Comparison of ENCODE assay signal across 22 cellular contexts in the genomic region with DNA sequence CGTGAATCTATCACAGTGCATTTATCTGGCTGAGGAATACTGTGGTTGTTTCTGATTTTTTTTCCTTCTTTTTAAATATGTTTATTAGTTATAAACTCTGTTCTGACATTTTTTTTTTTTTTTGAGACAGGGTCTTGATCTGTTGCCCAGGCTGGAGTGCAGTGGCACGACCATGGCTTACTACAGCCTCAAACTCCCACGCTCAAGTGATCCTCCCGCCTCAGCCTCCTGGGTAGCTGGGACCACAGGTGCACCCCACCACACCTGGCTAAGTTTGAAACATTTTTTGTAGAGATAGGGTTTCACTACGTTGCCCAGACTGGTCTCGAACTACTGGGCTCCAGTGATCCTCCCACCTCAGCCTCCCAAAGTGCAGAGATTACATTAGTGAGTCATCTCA. TPM values are rescaled to one million over a fixed set of nuclear protein-coding genes. Genes with fewer than 3 reads are reported as not detected.
DNase-seq lines count a peak whose midpoint lies in the region; ATAC-seq, FAIRE-seq and TF ChIP-seq lines count a peak whose summit lies in the region.
"Had no signal": no experiment of that assay in that cellular context is flagged by ENCODE, and none has a peak within 500 bp of the region (broad histone marks: within the 10 kb centered on the region; RNA-seq: fewer than 3 reads in every experiment).

No MANE protein-coding gene starts in this region.

- H3K4me1 ChIP-seq in heart right ventricle: peaks cover 0 to under 1% (median 0%) of the 10 kb centered on the region in 9 donors
- peaks cover 4 to 16% of the 10 kb centered on the region in 2 experiments for H3K4me1 ChIP-seq in K562 (replicated peaks in 1 of 2; ENCODE audit: control insufficient read depth in 2 of 2, insufficient read depth in 2 of 2, low read length in 2 of 2)
- H3K4me1 ChIP-seq: Caco-2 had no signal

- TF ChIP-seq CTCF in heart right ventricle (IDR thresholded peaks at IDR 0.05) (no peak), K562 (IDR thresholded peaks at IDR 0.05 in 2 of 3, conservative IDR thresholded peaks at IDR 0.05 in 1 of 3; ENCODE audit: insufficient read depth in 2 of 3, low read depth in 1 of 3, low read length in 3 of 3) (no peak)

- no TSS peak for BruUV-seq in K562 (replicated peaks; lab: Mats Ljungman, UMichigan)

- TF ChIP-seq POLR2A in K562 (conservative IDR thresholded peaks at IDR 0.05): no peak

- CTCF ChIA-PET in K562 (lab: Yijun Ruan, JAX; ENCODE audit: low intra/inter-chr PET ratio): no interaction called here

- ATAC-seq in Right ventricle myocardium superior (ENCODE audit: poor library complexity) (no peak), heart right ventricle (no peak), K562 (no peak)
- no peak for ATAC-seq in stimulated activated naive B cell treated with anti-CD40 and anti-IgM and Interleukin-4, amounts not matched to agents 10 μg/mL and 1 μg/mL and 100 μg/mL, for 72 hours (replicated peaks)
- ATAC-seq: A549; CD8-positive, alpha-beta T cell had no signal

- H3K9me3 Mint-ChIP-seq in stimulated activated naive B cell treated with anti-CD40 and anti-IgM and Interleukin-4, amounts not matched to agents 10 μg/mL and 1 μg/mL and 100 μg/mL, for 72 hours: no peaks in the 10 kb centered on the region
- H3K9me3 Mint-ChIP-seq: CD4-positive, alpha-beta T cell; CD8-positive, alpha-beta T cell had no signal

- H3K36me3 ChIP-seq in heart right ventricle: peaks cover 0 to 82% (median 25%) of the 10 kb centered on the region in 9 donors
- H3K36me3 ChIP-seq in K562 (ENCODE audit: control insufficient read depth, insufficient read depth, low read length): peaks cover 21% of the 10 kb centered on the region

- no peaks in the 10 kb centered on the region for H3K27me3 ChIP-seq in heart right ventricle
- no peaks in the 10 kb centered on the region for H3K27me3 ChIP-seq in K562 (ENCODE audit: control insufficient read depth in 2 of 2, insufficient read depth in 2 of 2, low read length in 2 of 2)
- H3K27me3 ChIP-seq: BLaER1 treated with 17β-estradiol and CSF1 and Interleukin-3, amounts not matched to agents 10 nM and 100 nM had no signal

- peaks cover 32 to 57% of the 10 kb centered on the region in 2 donors for H3K36me3 Mint-ChIP-seq in stimulated activated naive B cell treated with anti-CD40 and anti-IgM and Interleukin-4, amounts not matched to agents 10 μg/mL and 1 μg/mL and 100 μg/mL, for 72 hours

- H3K4me3 ChIP-seq in heart right ventricle (no peak overlapping the region), K562 (no peak overlapping the region)
- H3K4me3 ChIP-seq: A549; BLaER1 treated with 17β-estradiol and CSF1 and Interleukin-3, amounts not matched to agents 10 nM and 100 nM had no signal

- peaks cover 6 to 7% of the 10 kb centered on the region in 2 donors for H3K4me1 Mint-ChIP-seq in stimulated activated naive B cell treated with anti-CD40 and anti-IgM and Interleukin-4, amounts not matched to agents 10 μg/mL and 1 μg/mL and 100 μg/mL, for 72 hours
- H3K4me1 Mint-ChIP-seq: B cell had no signal

- H3K9ac ChIP-seq in K562 (ENCODE audit: insufficient read depth in 1 of 2, low read depth in 2 of 2, low read length in 2 of 2): no peak overlapping the region
- H3K9ac ChIP-seq: BLaER1 treated with 17β-estradiol and CSF1 and Interleukin-3, amounts not matched to agents 10 nM and 100 nM had no signal

- no peak overlapping the region for H2AFZ ChIP-seq in K562 (ENCODE audit: low read depth, low read length)

- no peaks in the 10 kb centered on the region for H4K20me1 ChIP-seq in K562 (replicated peaks; ENCODE audit: control insufficient read depth, insufficient read depth, low read length)
- H4K20me1 ChIP-seq: BLaER1 treated with 17β-estradiol and CSF1 and Interleukin-3, amounts not matched to agents 10 nM and 100 nM had no signal

- H3K4me3 Mint-ChIP-seq in stimulated activated naive B cell treated with anti-CD40 and anti-IgM and Interleukin-4, amounts not matched to agents 10 μg/mL and 1 μg/mL and 100 μg/mL, for 72 hours: no peak overlapping the region
- H3K4me3 Mint-ChIP-seq: B cell; CD4-positive, alpha-beta T cell; CD8-positive, alpha-beta T cell had no signal

- H3K27ac Mint-ChIP-seq in stimulated activated naive B cell treated with anti-CD40 and anti-IgM and Interleukin-4, amounts not matched to agents 10 μg/mL and 1 μg/mL and 100 μg/mL, for 72 hours: peak overlapping the region; percentile 20
- H3K27ac Mint-ChIP-seq: B cell; CD4-positive, alpha-beta T cell; CD8-positive, alpha-beta T cell had no signal

- 98 to 99% methylated on average over 6 of the region's 6 CpGs for WGBS in heart right ventricle, 2 donors
- 75% methylated on average over 6 of the region's 6 CpGs for WGBS in K562 (ENCODE audit: insufficient coverage, low coverage, missing lambda C conversion rate)

- POLR2A ChIA-PET in K562 (lab: Yijun Ruan, JAX): no interaction called here

- intact Hi-C loops in Right ventricle myocardium superior (cut with DNase I) (no loop called here), heart right ventricle (cut with DNase I) (no loop called here), K562 (cut with micrococcal nuclease) (no loop called here)

- H3K9me1 ChIP-seq in K562 (ENCODE audit: control insufficient read depth, insufficient read depth, low read length): no peaks in the 10 kb centered on the region

- TF ChIP-seq EP300 in K562 (IDR thresholded peaks at IDR 0.05; ENCODE audit: low read length): no peak

- no peak for TF ChIP-seq RAD21 in K562 (CRISPR knock-in tag; conservative IDR thresholded peaks at IDR 0.05 in 1 of 2, IDR thresholded peaks at IDR 0.05 in 1 of 2)

- H3K27ac ChIP-seq in heart right ventricle (no peak overlapping the region), K562 (ENCODE audit: extremely low read depth, low read depth, low read length) (no peak overlapping the region)
- H3K27ac ChIP-seq: 22Rv1; A549; BLaER1 treated with 17β-estradiol and CSF1 and Interleukin-3, amounts not matched to agents 10 nM and 100 nM; C4-2B had no signal

- FAIRE-seq in K562 (lab: Jason Lieb, UNC): no peak
- FAIRE-seq: D721Med, G401.6, GM12891, GM19239 had no signal

- no peak overlapping the region for H3K4me2 ChIP-seq in K562 (ENCODE audit: insufficient read depth, low read length)
- H3K4me2 ChIP-seq: A549; BLaER1 treated with 17β-estradiol and CSF1 and Interleukin-3, amounts not matched to agents 10 nM and 100 nM had no signal

- H3K27me3 Mint-ChIP-seq in stimulated activated naive B cell treated with anti-CD40 and anti-IgM and Interleukin-4, amounts not matched to agents 10 μg/mL and 1 μg/mL and 100 μg/mL, for 72 hours: no peaks in the 10 kb centered on the region
- H3K27me3 Mint-ChIP-seq: B cell; CD4-positive, alpha-beta T cell had no signal

- H3K79me2 ChIP-seq in K562 (ENCODE audit: control insufficient read depth, insufficient read depth, low read length): no peaks in the 10 kb centered on the region

- in situ Hi-C loops in K562 (cut with MboI): no loop called here

- H3K9me3 ChIP-seq in heart right ventricle: no peaks in the 10 kb centered on the region
- H3K9me3 ChIP-seq in K562 (replicated peaks; ENCODE audit: control insufficient read depth, insufficient read depth, low read depth, low read length): no peaks in the 10 kb centered on the region
- H3K9me3 ChIP-seq: A549; BLaER1 treated with 17β-estradiol and CSF1 and Interleukin-3, amounts not matched to agents 10 nM and 100 nM; Caco-2 had no signal

- peak; percentile 24 for DNase-seq in Right ventricle myocardium superior
- DNase-seq in heart right ventricle: no peak
- no peak for DNase-seq in K562 (ENCODE audit: extremely low read depth in 1 of 4, low spot score in 3 of 4)
- DNase-seq in stimulated activated naive B cell treated with anti-CD40 and anti-IgM and Interleukin-4, amounts not matched to agents 10 μg/mL and 1 μg/mL and 100 μg/mL, for 72 hours: no peak
- DNase-seq in dermis blood vessel endothelial cell: no peak
- DNase-seq in NCI-H345 treated with DMSO at 0.1 percent for 48 hours (lab: John Stamatoyannopoulos, UW; ENCODE audit: unreplicated experiment): no peak
- DNase-seq: AML-193; Caco-2; Calu3; CD4-positive, alpha-beta T cell; CD8-positive, alpha-beta T cell; DMS79 treated with DMSO at 0.1 percent for 48 hours; GF-D8 had no signal

RNA-seq across cellular contexts. Expression of gene NUMBL, which starts 6.6 kb away (rescaled TPM):
- total RNA-seq in Right ventricle myocardium superior (13.5 TPM), heart right ventricle (10 to 100 TPM in 5 of 10 donors, 1 to 10 TPM in 5; 7.1 to 15.3 (median 10.0) TPM), K562 (2014; rRNA removed) (10.3 and 12.2 TPM in 2 replicates), K562 (2014; rRNA removed; fragmentation: Illumina TruSeq; extraction: Trizol) (3.0 TPM in 2 replicates), K562 (2015; rRNA removed; fragmentation: Illumina TruSeq; extraction: Trizol) (5.0 and 5.7 TPM in 2 replicates), K562 (2021) (38.6 and 41.5 TPM in 2 replicates), dermis blood vessel endothelial cell (27.2 and 48.0 TPM in 2 replicates)
- polyA plus RNA-seq in heart right ventricle (10 to 100 TPM; 11.2 to 14.0 TPM), K562 (2011; rRNA removed) (6.6 and 9.2 TPM in 2 replicates), K562 (2014; fragmentation: Illumina TruSeq; extraction: Trizol) (9.0 and 13.7 TPM in 2 replicates), K562 (2014; fragmentation: Nextera tagmentation; extraction: Ambion mirVana) (under 1 TPM; 0.39 to 0.63 TPM), K562 (2014; rRNA removed) (16.1 and 18.8 TPM in 2 replicates)
- total RNA-seq in K562 (2011; cell fraction: chromatin; rRNA removed; ENCODE audit: low replicate concordance): 39.2 and 53.7 TPM in 2 replicates
- 24.0 and 29.3 TPM in 2 replicates for total RNA-seq in K562 (2011; cell fraction: nucleolus; rRNA removed)
- 33.8 and 65.4 TPM in 2 replicates for total RNA-seq in K562 (2011; cell fraction: nucleoplasm; rRNA removed)
- 6.5 and 15.8 TPM in 2 replicates for polyA plus RNA-seq in K562 (2011; cell fraction: cytosol; rRNA removed)
- polyA plus RNA-seq in K562 (2011; cell fraction: nucleus; rRNA removed): 20.5 and 36.4 TPM in 2 replicates
- polyA plus RNA-seq in K562 (2012): 12.7 and 13.9 TPM in 2 replicates
- polyA minus RNA-seq in K562 (2011; rRNA and poly(A)+ RNA removed): 14.8 and 16.7 TPM in 2 replicates
- 4.8 and 6.4 TPM in 2 replicates for polyA minus RNA-seq in K562 (2011; cell fraction: cytosol; rRNA and poly(A)+ RNA removed)
- 7.8 and 8.3 TPM in 2 replicates for polyA minus RNA-seq in K562 (2011; cell fraction: nucleus; rRNA and poly(A)+ RNA removed)

RNA-seq across cellular contexts. Expression of gene COQ8B, which starts 19.7 kb away (rescaled TPM):
- total RNA-seq in Right ventricle myocardium superior (36.1 TPM), heart right ventricle (10 to 100 TPM; 17.9 to 34.3 (median 27.3) TPM), K562 (2014; rRNA removed) (18.3 and 20.0 TPM in 2 replicates), K562 (2014; rRNA removed; fragmentation: Illumina TruSeq; extraction: Trizol) (5.2 and 5.5 TPM in 2 replicates), K562 (2015; rRNA removed; fragmentation: Illumina TruSeq; extraction: Trizol) (12.9 and 13.6 TPM in 2 replicates), K562 (2021) (24.0 and 27.2 TPM in 2 replicates), dermis blood vessel endothelial cell (31.8 and 38.8 TPM in 2 replicates)
- polyA plus RNA-seq in heart right ventricle (10 to 100 TPM; 26.3 to 34.4 TPM), K562 (2011; rRNA removed) (14.4 and 17.6 TPM in 2 replicates), K562 (2014; fragmentation: Illumina TruSeq; extraction: Trizol) (7.2 and 15.7 TPM in 2 replicates), K562 (2014; fragmentation: Nextera tagmentation; extraction: Ambion mirVana) (under 1 TPM; 0.41 to 0.51 TPM), K562 (2014; rRNA removed) (26.5 and 32.3 TPM in 2 replicates)
- total RNA-seq in K562 (2011; cell fraction: chromatin; rRNA removed; ENCODE audit: low replicate concordance): 33.1 and 73.6 TPM in 2 replicates
- 54.3 and 55.7 TPM in 2 replicates for total RNA-seq in K562 (2011; cell fraction: nucleolus; rRNA removed)
- 43.2 and 52.2 TPM in 2 replicates for total RNA-seq in K562 (2011; cell fraction: nucleoplasm; rRNA removed)
- polyA plus RNA-seq in K562 (2011; cell fraction: cytosol; rRNA removed): 19.5 and 37.8 TPM in 2 replicates
- polyA plus RNA-seq in K562 (2011; cell fraction: nucleus; rRNA removed): 55.8 and 89.2 TPM in 2 replicates
- 16.4 and 27.2 TPM in 2 replicates for polyA plus RNA-seq in K562 (2012)
- 7.3 and 13.0 TPM in 2 replicates for polyA minus RNA-seq in K562 (2011; rRNA and poly(A)+ RNA removed)
- 15.0 and 15.7 TPM in 2 replicates for polyA minus RNA-seq in K562 (2011; cell fraction: cytosol; rRNA and poly(A)+ RNA removed)
- 25.1 and 25.8 TPM in 2 replicates for polyA minus RNA-seq in K562 (2011; cell fraction: nucleus; rRNA and poly(A)+ RNA removed)

RNA-seq across cellular contexts. Expression of gene ITPKC, which starts 19.9 kb away (rescaled TPM):
- 14.7 TPM for total RNA-seq in Right ventricle myocardium superior
- 10 to 100 TPM in 3 of 10 donors, 1 to 10 TPM in 7; 6.2 to 15.3 (median 9.1) TPM for total RNA-seq in heart right ventricle
- polyA plus RNA-seq in heart right ventricle: 10 to 100 TPM; 16.8 to 17.3 TPM
- 7.8 and 24.0 TPM in 2 replicates for total RNA-seq in K562 (2011; cell fraction: chromatin; rRNA removed; ENCODE audit: low replicate concordance)
- total RNA-seq in K562 (2011; cell fraction: nucleolus; rRNA removed): 14.8 and 15.4 TPM in 2 replicates
- total RNA-seq in K562 (2011; cell fraction: nucleoplasm; rRNA removed): 8.1 and 11.3 TPM in 2 replicates
- total RNA-seq in K562 (2014; rRNA removed): 7.4 and 8.7 TPM in 2 replicates
- total RNA-seq in K562 (2014; rRNA removed; fragmentation: Illumina TruSeq; extraction: Trizol): 3.4 and 4.0 TPM in 2 replicates
- total RNA-seq in K562 (2015; rRNA removed; fragmentation: Illumina TruSeq; extraction: Trizol): 4.7 and 5.1 TPM in 2 replicates
- total RNA-seq in K562 (2021): 9.0 and 9.3 TPM in 2 replicates
- polyA plus RNA-seq in K562 (2011; rRNA removed): 6.0 and 6.1 TPM in 2 replicates
- 6.4 and 8.6 TPM in 2 replicates for polyA plus RNA-seq in K562 (2011; cell fraction: cytosol; rRNA removed)
- polyA plus RNA-seq in K562 (2011; cell fraction: nucleus; rRNA removed): 5.3 and 9.3 TPM in 2 replicates
- 6.0 and 10.0 TPM in 2 replicates for polyA plus RNA-seq in K562 (2012)
- 5.8 and 6.6 TPM in 2 replicates for polyA plus RNA-seq in K562 (2014; fragmentation: Illumina TruSeq; extraction: Trizol)
- polyA plus RNA-seq in K562 (2014; fragmentation: Nextera tagmentation; extraction: Ambion mirVana): under 1 TPM; 0.08 to 0.22 TPM
- 6.4 and 8.9 TPM in 2 replicates for polyA plus RNA-seq in K562 (2014; rRNA removed)
- polyA minus RNA-seq in K562 (2011; rRNA and poly(A)+ RNA removed): 7.3 and 9.6 TPM in 2 replicates
- polyA minus RNA-seq in K562 (2011; cell fraction: cytosol; rRNA and poly(A)+ RNA removed): 3.9 and 6.0 TPM in 2 replicates
- polyA minus RNA-seq in K562 (2011; cell fraction: nucleus; rRNA and poly(A)+ RNA removed): 4.3 and 4.7 TPM in 2 replicates
- total RNA-seq in dermis blood vessel endothelial cell: 30.6 and 33.4 TPM in 2 replicates

RNA-seq across cellular contexts. Expression of gene ACTMAP, which starts 53.3 kb away (rescaled TPM):
- total RNA-seq in Right ventricle myocardium superior: 5.2 TPM
- total RNA-seq in heart right ventricle: 10 to 100 TPM in 2 of 10 donors, 1 to 10 TPM in 8; 5.3 to 11.4 (median 8.4) TPM
- 10 to 100 TPM in 1 of 2 donors, 1 to 10 TPM in 1; 3.6 to 12.8 TPM for polyA plus RNA-seq in heart right ventricle
- total RNA-seq in K562 (2011; cell fraction: chromatin; rRNA removed; ENCODE audit: low replicate concordance): 17.6 and 35.1 TPM in 2 replicates
- 16.7 and 18.3 TPM in 2 replicates for total RNA-seq in K562 (2011; cell fraction: nucleolus; rRNA removed)
- total RNA-seq in K562 (2011; cell fraction: nucleoplasm; rRNA removed): 22.2 and 28.6 TPM in 2 replicates
- 2.3 and 3.3 TPM in 2 replicates for total RNA-seq in K562 (2014; rRNA removed)
- total RNA-seq in K562 (2014; rRNA removed; fragmentation: Illumina TruSeq; extraction: Trizol): 1.7 and 2.0 TPM in 2 replicates
- total RNA-seq in K562 (2015; rRNA removed; fragmentation: Illumina TruSeq; extraction: Trizol): 1.7 and 2.9 TPM in 2 replicates
- total RNA-seq in K562 (2021): 14.4 and 16.6 TPM in 2 replicates
- polyA plus RNA-seq in K562 (2011; rRNA removed): 4.9 and 12.9 TPM in 2 replicates
- 10.8 and 11.7 TPM in 2 replicates for polyA plus RNA-seq in K562 (2011; cell fraction: cytosol; rRNA removed)
- 28.9 and 39.1 TPM in 2 replicates for polyA plus RNA-seq in K562 (2011; cell fraction: nucleus; rRNA removed)
- 14.9 and 28.4 TPM in 2 replicates for polyA plus RNA-seq in K562 (2012)
- 12.8 and 13.1 TPM in 2 replicates for polyA plus RNA-seq in K562 (2014; fragmentation: Illumina TruSeq; extraction: Trizol)
- polyA plus RNA-seq in K562 (2014; fragmentation: Nextera tagmentation; extraction: Ambion mirVana): 1 to 10 TPM; 4.8 to 5.1 TPM
- polyA plus RNA-seq in K562 (2014; rRNA removed): 7.5 and 8.5 TPM in 2 replicates
- polyA minus RNA-seq in K562 (2011; rRNA and poly(A)+ RNA removed): 3.5 and 4.1 TPM in 2 replicates
- polyA minus RNA-seq in K562 (2011; cell fraction: cytosol; rRNA and poly(A)+ RNA removed): 12.6 and 20.3 TPM in 2 replicates
- polyA minus RNA-seq in K562 (2011; cell fraction: nucleus; rRNA and poly(A)+ RNA removed): 3.8 and 7.0 TPM in 2 replicates
- 1.0 and 2.0 TPM in 2 replicates for total RNA-seq in dermis blood vessel endothelial cell

RNA-seq across cellular contexts. Expression of gene SNRPA, which starts 54.0 kb away (rescaled TPM):
- total RNA-seq in Right ventricle myocardium superior (27.7 TPM), heart right ventricle (10 to 100 TPM; 24.0 to 40.6 (median 34.4) TPM), K562 (2014; rRNA removed) (311 and 436 TPM in 2 replicates), K562 (2014; rRNA removed; fragmentation: Illumina TruSeq; extraction: Trizol) (83.8 and 106 TPM in 2 replicates), K562 (2015; rRNA removed; fragmentation: Illumina TruSeq; extraction: Trizol) (130 and 150 TPM in 2 replicates), K562 (2021) (185 and 193 TPM in 2 replicates), dermis blood vessel endothelial cell (22.1 and 45.8 TPM in 2 replicates)
- polyA plus RNA-seq in heart right ventricle (10 to 100 TPM; 35.3 to 36.7 TPM), K562 (2011; rRNA removed) (230 and 371 TPM in 2 replicates), K562 (2014; fragmentation: Illumina TruSeq; extraction: Trizol) (205 and 262 TPM in 2 replicates), K562 (2014; fragmentation: Nextera tagmentation; extraction: Ambion mirVana) (10 to 100 TPM; 16.3 to 24.7 TPM), K562 (2014; rRNA removed) (210 and 224 TPM in 2 replicates)
- total RNA-seq in K562 (2011; cell fraction: chromatin; rRNA removed; ENCODE audit: low replicate concordance): 98.7 and 181 TPM in 2 replicates
- 171 and 186 TPM in 2 replicates for total RNA-seq in K562 (2011; cell fraction: nucleolus; rRNA removed)
- total RNA-seq in K562 (2011; cell fraction: nucleoplasm; rRNA removed): 154 and 155 TPM in 2 replicates
- 179 and 223 TPM in 2 replicates for polyA plus RNA-seq in K562 (2011; cell fraction: cytosol; rRNA removed)
- polyA plus RNA-seq in K562 (2011; cell fraction: nucleus; rRNA removed): 665 and 764 TPM in 2 replicates
- polyA plus RNA-seq in K562 (2012): 170 and 298 TPM in 2 replicates
- 186 and 256 TPM in 2 replicates for polyA minus RNA-seq in K562 (2011; rRNA and poly(A)+ RNA removed)
- polyA minus RNA-seq in K562 (2011; cell fraction: cytosol; rRNA and poly(A)+ RNA removed): 217 TPM in 2 replicates
- polyA minus RNA-seq in K562 (2011; cell fraction: nucleus; rRNA and poly(A)+ RNA removed): 65.8 and 91.3 TPM in 2 replicates
